ENCODE assay signal across 24 cellular contexts in the genomic region with DNA sequence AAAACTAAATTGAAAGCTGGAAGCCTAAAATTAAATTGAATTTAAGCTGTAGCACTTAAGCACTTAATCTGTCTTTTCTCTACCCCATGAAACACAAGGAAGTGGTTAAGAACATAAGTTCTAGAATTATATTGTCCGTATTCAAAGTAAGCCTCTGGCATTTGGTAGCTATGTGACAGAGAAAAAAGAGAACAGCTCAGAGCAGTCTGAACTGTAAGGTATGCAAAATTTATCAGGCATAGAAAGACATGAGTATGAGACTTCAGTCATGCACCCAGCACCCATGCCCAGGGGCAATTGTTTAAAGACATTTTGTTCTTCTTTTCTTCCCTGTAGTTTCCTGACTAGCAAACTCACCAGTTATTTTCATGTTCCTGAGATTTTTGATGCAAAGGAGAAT.
DNase-seq lines count a peak whose midpoint lies in the region; ATAC-seq and TF ChIP-seq lines count a peak whose summit lies in the region.
"Had no signal": no experiment of that assay in that cellular context is flagged by ENCODE, and none has a peak within 500 bp of the region (broad histone marks: within the 10 kb centered on the region; RNA-seq: fewer than 3 reads in every experiment).

No MANE protein-coding gene starts in this region.

- peaks cover 72% of the 10 kb centered on the region for H3K36me3 ChIP-seq in DOHH2 (ENCODE audit: control insufficient read depth, low read length)
- H3K36me3 ChIP-seq in OCI-LY3 (replicated peaks; ENCODE audit: low read depth, low read length) = peaks cover 16% of the 10 kb centered on the region
- H3K36me3 ChIP-seq: BLaER1 had no signal

- peaks cover 25% of the 10 kb centered on the region for H3F3A ChIP-seq in DOHH2 (ENCODE audit: control insufficient read depth, insufficient read depth)

- no peak overlapping the region for H3K4me3 Mint-ChIP-seq in stimulated activated memory B cell treated with anti-CD40 and anti-IgM and Interleukin-4, amounts not matched to agents 10 μg/mL and 1 μg/mL and 100 μg/mL, for 72 hours
- H3K4me3 Mint-ChIP-seq: CD4-positive, CD25-positive, alpha-beta regulatory T cell had no signal

- peak overlapping the region; percentile 26 for H3K27ac Mint-ChIP-seq in stimulated activated memory B cell treated with anti-CD40 and anti-IgM and Interleukin-4, amounts not matched to agents 10 μg/mL and 1 μg/mL and 100 μg/mL, for 72 hours
- H3K27ac Mint-ChIP-seq: CD4-positive, CD25-positive, alpha-beta regulatory T cell had no signal

- peaks cover 91% of the 10 kb centered on the region for H3K79me2 ChIP-seq in DOHH2 (ENCODE audit: control insufficient read depth, low read length)
- peaks cover 34% of the 10 kb centered on the region for H3K79me2 ChIP-seq in OCI-LY3 (ENCODE audit: low read length)

- H3K9me3 Mint-ChIP-seq in stimulated activated memory B cell treated with anti-CD40 and anti-IgM and Interleukin-4, amounts not matched to agents 10 μg/mL and 1 μg/mL and 100 μg/mL, for 72 hours = no peaks in the 10 kb centered on the region

- H4K20me1 ChIP-seq in DOHH2 (ENCODE audit: control insufficient read depth, insufficient read depth, low read depth, low read length) (no peaks in the 10 kb centered on the region), OCI-LY3 (ENCODE audit: insufficient read depth, low read length) (peaks cover 17% of the 10 kb centered on the region)
- H4K20me1 ChIP-seq: BLaER1 had no signal

- peaks cover under 1% of the 10 kb centered on the region; the same call in 1 of the 2 replicates for H3K9me3 ChIP-seq in DOHH2 (ENCODE audit: control insufficient read depth, insufficient read depth, low read length)
- H3K9me3 ChIP-seq in OCI-LY3 (ENCODE audit: insufficient read depth, low read length) = no peaks in the 10 kb centered on the region

- H3K4me2 ChIP-seq in DOHH2 (ENCODE audit: low read length) (peak overlapping the region; percentile 74), OCI-LY3 (ENCODE audit: low read length) (peak overlapping the region; percentile 49)
- H3K4me2 ChIP-seq: BLaER1 had no signal

- no peaks in the 10 kb centered on the region for H3K9me2 ChIP-seq in DOHH2 (replicated peaks; ENCODE audit: control insufficient read depth, low read length)

- TF ChIP-seq CTCF in DOHH2 (IDR thresholded peaks at IDR 0.05; ENCODE audit: low read depth, low read length, poor library complexity, severe bottlenecking) = no peak
- no peak for TF ChIP-seq CTCF in OCI-LY3 (IDR thresholded peaks at IDR 0.05; ENCODE audit: low read depth, low read length)
- TF ChIP-seq CTCF in epithelial cell of esophagus (IDR thresholded peaks at IDR 0.05; ENCODE audit: insufficient read depth, low read depth, low read length, missing control alignments) = no peak

- H3K9ac ChIP-seq in OCI-LY3 (ENCODE audit: low read length) = no peak overlapping the region
- H3K9ac ChIP-seq: BLaER1 had no signal

- DNase-seq in epithelial cell of esophagus (ENCODE audit: low read depth) (peak; percentile 39), AG20443 (ENCODE audit: low spot score) (no peak), Right ventricle myocardium inferior (ENCODE audit: missing footprints) (no peak)
- DNase-seq: 8988T; ACHN; CD4-positive, CD25-positive, alpha-beta regulatory T cell; Kasumi-1; MV-4-11; NCI-H1105; NCI-H1436 treated with DMSO at 0.1 percent for 48 hours; NCI-H1930; NCI-H2107; NCI-H446; NCI-H524 treated with DMSO at 0.1 percent for 48 hours; NCI-H774; SIG-M5 had no signal

- peak; percentile 72 for ATAC-seq in stimulated activated memory B cell treated with anti-CD40 and anti-IgM and Interleukin-4, amounts not matched to agents 10 μg/mL and 1 μg/mL and 100 μg/mL, for 72 hours
- ATAC-seq in HG03439 (IDR thresholded peaks at IDR 0.05; ENCODE audit: unreplicated experiment) (no peak), Right ventricle myocardium inferior (no peak)
- ATAC-seq: HepG2, Panc1 had no signal

- no peaks in the 10 kb centered on the region for H3K27me3 ChIP-seq in DOHH2 (ENCODE audit: control insufficient read depth, low read length)
- no peaks in the 10 kb centered on the region for H3K27me3 ChIP-seq in OCI-LY3 (ENCODE audit: low read depth, low read length)
- H3K27me3 ChIP-seq: BLaER1 had no signal

- peak overlapping the region; percentile 96 for H3K27ac ChIP-seq in DOHH2 (ENCODE audit: low read depth, low read length)
- peak overlapping the region; percentile 16; the same call in 1 of the 2 replicates for H3K27ac ChIP-seq in OCI-LY3 (ENCODE audit: low read length)
- H3K27ac ChIP-seq: BLaER1, SK-N-MC had no signal

- H3K4me1 Mint-ChIP-seq in stimulated activated memory B cell treated with anti-CD40 and anti-IgM and Interleukin-4, amounts not matched to agents 10 μg/mL and 1 μg/mL and 100 μg/mL, for 72 hours = peaks cover 83% of the 10 kb centered on the region
- H3K4me1 Mint-ChIP-seq: CD4-positive, CD25-positive, alpha-beta regulatory T cell had no signal

- H3K4me3 ChIP-seq in DOHH2 (ENCODE audit: low read length) (peak overlapping the region; percentile 23), OCI-LY3 (ENCODE audit: low read length) (no peak overlapping the region), epithelial cell of esophagus (ENCODE audit: low read length) (no peak overlapping the region)
- H3K4me3 ChIP-seq: BLaER1, SK-N-MC had no signal

- H2AFZ ChIP-seq in OCI-LY3 (ENCODE audit: low read depth, low read length) = no peak overlapping the region

- H3K36me3 Mint-ChIP-seq in stimulated activated memory B cell treated with anti-CD40 and anti-IgM and Interleukin-4, amounts not matched to agents 10 μg/mL and 1 μg/mL and 100 μg/mL, for 72 hours = peaks cover 16% of the 10 kb centered on the region
- H3K36me3 Mint-ChIP-seq: CD4-positive, CD25-positive, alpha-beta regulatory T cell had no signal

- intact Hi-C loops in Right ventricle myocardium inferior (cut with DNase I) = no loop called here

- H3K4me1 ChIP-seq in DOHH2 (ENCODE audit: control insufficient read depth, low read length) (peaks cover 93% of the 10 kb centered on the region), OCI-LY3 (ENCODE audit: low read length) (peaks cover 55% of the 10 kb centered on the region)

- H3K27me3 Mint-ChIP-seq in stimulated activated memory B cell treated with anti-CD40 and anti-IgM and Interleukin-4, amounts not matched to agents 10 μg/mL and 1 μg/mL and 100 μg/mL, for 72 hours = no peaks in the 10 kb centered on the region
- H3K27me3 Mint-ChIP-seq: CD4-positive, CD25-positive, alpha-beta regulatory T cell had no signal
